In genomic region chr1:200988693-200989092, GRCh38 we compare ENCODE assay signal across 13 cellular contexts. TPM values are rescaled to one million over a fixed set of nuclear protein-coding genes. Genes with fewer than 3 reads are reported as not detected.
DNase-seq lines count a peak whose midpoint lies in the region; ATAC-seq lines count a peak whose summit lies in the region.
"Had no signal": no experiment of that assay in that cellular context is flagged by ENCODE, and none has a peak within 500 bp of the region (broad histone marks: within the 10 kb centered on the region; RNA-seq: fewer than 3 reads in every experiment).

No MANE protein-coding gene starts in this region.

- POLR2A ChIA-PET in naive thymus-derived CD4-positive, alpha-beta T cell (lab: Charles Lee) = no interaction called here

- peaks cover 99% of the 10 kb centered on the region for H3K36me3 Mint-ChIP-seq in activated T-cell treated with anti-CD3 and anti-CD28 coated beads, Interleukin-2, amount 50 U/mL, for 24 hours (ENCODE audit: low read depth)
- H3K36me3 Mint-ChIP-seq in activated T-cell treated with anti-CD3 and anti-CD28 coated beads, Interleukin-2, amount 50 U/mL, for 4 hours (ENCODE audit: insufficient read depth) = peaks cover 19% of the 10 kb centered on the region
- H3K36me3 Mint-ChIP-seq in stimulated activated naive CD8-positive, alpha-beta T cell treated with anti-CD3 and anti-CD28 coated beads, Interleukin-15, Interleukin-2, amounts not matched to agents 100 ng/mL and 50 ng/mL, for 24 hours (ENCODE audit: low read depth) = peaks cover 51% of the 10 kb centered on the region
- H3K36me3 Mint-ChIP-seq in naive thymus-derived CD4-positive, alpha-beta T cell = peaks cover 0 to 36% (median 12%) of the 10 kb centered on the region in 5 donors
- H3K36me3 Mint-ChIP-seq in stimulated activated naive B cell treated with anti-CD40 and anti-IgM and Interleukin-4, amounts not matched to agents 10 μg/mL and 1 μg/mL and 100 μg/mL, for 72 hours = peaks cover 32 to 59% of the 10 kb centered on the region in 2 donors

- no peak for DNase-seq in activated T-cell treated with anti-CD3 and anti-CD28 coated beads, Interleukin-2, amount 50 U/mL, for 24 hours
- no peak for DNase-seq in activated T-cell treated with anti-CD3 and anti-CD28 coated beads, Interleukin-2, amount 50 U/mL, for 4 hours
- no peak for DNase-seq in stimulated activated naive CD8-positive, alpha-beta T cell treated with anti-CD3 and anti-CD28 coated beads, Interleukin-15, amount 100 ng/mL, for 72 hours
- no peak for DNase-seq in naive thymus-derived CD4-positive, alpha-beta T cell
- DNase-seq in stimulated activated naive B cell treated with anti-CD40 and anti-IgM and Interleukin-4, amounts not matched to agents 10 μg/mL and 1 μg/mL and 100 μg/mL, for 72 hours = no peak
- DNase-seq in NCI-H1436 (lab: John Stamatoyannopoulos, UW) (no peak), substantia nigra (lab: John Stamatoyannopoulos, UW) (no peak)
- DNase-seq: 8988T; CD8-positive, alpha-beta memory T cell; COR-L47; H9 had no signal

- no peak overlapping the region for H3K4me3 Mint-ChIP-seq in activated T-cell treated with anti-CD3 and anti-CD28 coated beads, Interleukin-2, amount 50 U/mL, for 24 hours
- no peak overlapping the region for H3K4me3 Mint-ChIP-seq in activated T-cell treated with anti-CD3 and anti-CD28 coated beads, Interleukin-2, amount 50 U/mL, for 4 hours
- no peak overlapping the region for H3K4me3 Mint-ChIP-seq in stimulated activated naive CD8-positive, alpha-beta T cell treated with anti-CD3 and anti-CD28 coated beads, Interleukin-15, Interleukin-2, amounts not matched to agents 100 ng/mL and 50 ng/mL, for 24 hours
- H3K4me3 Mint-ChIP-seq in stimulated activated naive CD8-positive, alpha-beta T cell treated with anti-CD3 and anti-CD28 coated beads, Interleukin-15, amount 100 ng/mL, for 72 hours = no peak overlapping the region
- no peak overlapping the region for H3K4me3 Mint-ChIP-seq in naive thymus-derived CD4-positive, alpha-beta T cell
- no peak overlapping the region for H3K4me3 Mint-ChIP-seq in stimulated activated naive B cell treated with anti-CD40 and anti-IgM and Interleukin-4, amounts not matched to agents 10 μg/mL and 1 μg/mL and 100 μg/mL, for 72 hours
- H3K4me3 Mint-ChIP-seq: CD8-positive, alpha-beta memory T cell; H9 had no signal

- no peaks in the 10 kb centered on the region for H3K4me1 ChIP-seq in naive thymus-derived CD4-positive, alpha-beta T cell (ENCODE audit: control insufficient read depth in 2 of 2, insufficient read depth in 2 of 2, low read length in 2 of 2)

- CTCF ChIA-PET in naive thymus-derived CD4-positive, alpha-beta T cell (lab: Charles Lee) = interaction anchor here (1.2 to 3.1 kb wide), 3 partner anchors 9 to 54 kb away, joined by 4 to 9 read pairs (median 4); no protein-coding TSS in a partner anchor

- H3K27me3 ChIP-seq in naive thymus-derived CD4-positive, alpha-beta T cell (ENCODE audit: control insufficient read depth in 2 of 2, insufficient read depth in 2 of 2, low read length in 2 of 2) = no peaks in the 10 kb centered on the region
- H3K27me3 ChIP-seq: BLaER1 treated with 17β-estradiol and CSF1 and Interleukin-3, amounts not matched to agents 10 nM and 100 nM had no signal

- no peaks in the 10 kb centered on the region for H3K4me1 Mint-ChIP-seq in activated T-cell treated with anti-CD3 and anti-CD28 coated beads, Interleukin-2, amount 50 U/mL, for 24 hours (ENCODE audit: low read depth)
- no peaks in the 10 kb centered on the region for H3K4me1 Mint-ChIP-seq in activated T-cell treated with anti-CD3 and anti-CD28 coated beads, Interleukin-2, amount 50 U/mL, for 4 hours (ENCODE audit: low read depth)
- H3K4me1 Mint-ChIP-seq in stimulated activated naive CD8-positive, alpha-beta T cell treated with anti-CD3 and anti-CD28 coated beads, Interleukin-15, Interleukin-2, amounts not matched to agents 100 ng/mL and 50 ng/mL, for 24 hours (ENCODE audit: low read depth) = no peaks in the 10 kb centered on the region
- H3K4me1 Mint-ChIP-seq in stimulated activated naive CD8-positive, alpha-beta T cell treated with anti-CD3 and anti-CD28 coated beads, Interleukin-15, amount 100 ng/mL, for 72 hours = no peaks in the 10 kb centered on the region
- peaks cover 0 to 6% (median 0%) of the 10 kb centered on the region in 7 donors for H3K4me1 Mint-ChIP-seq in naive thymus-derived CD4-positive, alpha-beta T cell
- H3K4me1 Mint-ChIP-seq in stimulated activated naive B cell treated with anti-CD40 and anti-IgM and Interleukin-4, amounts not matched to agents 10 μg/mL and 1 μg/mL and 100 μg/mL, for 72 hours = peaks cover 9 to 11% of the 10 kb centered on the region in 2 donors
- H3K4me1 Mint-ChIP-seq: CD8-positive, alpha-beta memory T cell; H9 had no signal

- H3K27me3 Mint-ChIP-seq in activated T-cell treated with anti-CD3 and anti-CD28 coated beads, Interleukin-2, amount 50 U/mL, for 24 hours = no peaks in the 10 kb centered on the region
- H3K27me3 Mint-ChIP-seq in activated T-cell treated with anti-CD3 and anti-CD28 coated beads, Interleukin-2, amount 50 U/mL, for 4 hours (ENCODE audit: low read depth) = no peaks in the 10 kb centered on the region
- H3K27me3 Mint-ChIP-seq in stimulated activated naive CD8-positive, alpha-beta T cell treated with anti-CD3 and anti-CD28 coated beads, Interleukin-15, Interleukin-2, amounts not matched to agents 100 ng/mL and 50 ng/mL, for 24 hours = no peaks in the 10 kb centered on the region
- H3K27me3 Mint-ChIP-seq in stimulated activated naive CD8-positive, alpha-beta T cell treated with anti-CD3 and anti-CD28 coated beads, Interleukin-15, amount 100 ng/mL, for 72 hours = no peaks in the 10 kb centered on the region
- H3K27me3 Mint-ChIP-seq in naive thymus-derived CD4-positive, alpha-beta T cell = no peaks in the 10 kb centered on the region
- H3K27me3 Mint-ChIP-seq in stimulated activated naive B cell treated with anti-CD40 and anti-IgM and Interleukin-4, amounts not matched to agents 10 μg/mL and 1 μg/mL and 100 μg/mL, for 72 hours = no peaks in the 10 kb centered on the region
- H3K27me3 Mint-ChIP-seq: CD8-positive, alpha-beta memory T cell had no signal

- no peaks in the 10 kb centered on the region for H3K9me3 Mint-ChIP-seq in activated T-cell treated with anti-CD3 and anti-CD28 coated beads, Interleukin-2, amount 50 U/mL, for 24 hours
- no peaks in the 10 kb centered on the region for H3K9me3 Mint-ChIP-seq in activated T-cell treated with anti-CD3 and anti-CD28 coated beads, Interleukin-2, amount 50 U/mL, for 4 hours
- no peaks in the 10 kb centered on the region for H3K9me3 Mint-ChIP-seq in stimulated activated naive CD8-positive, alpha-beta T cell treated with anti-CD3 and anti-CD28 coated beads, Interleukin-15, Interleukin-2, amounts not matched to agents 100 ng/mL and 50 ng/mL, for 24 hours
- H3K9me3 Mint-ChIP-seq in stimulated activated naive CD8-positive, alpha-beta T cell treated with anti-CD3 and anti-CD28 coated beads, Interleukin-15, amount 100 ng/mL, for 72 hours = no peaks in the 10 kb centered on the region
- H3K9me3 Mint-ChIP-seq in naive thymus-derived CD4-positive, alpha-beta T cell = no peaks in the 10 kb centered on the region
- no peaks in the 10 kb centered on the region for H3K9me3 Mint-ChIP-seq in stimulated activated naive B cell treated with anti-CD40 and anti-IgM and Interleukin-4, amounts not matched to agents 10 μg/mL and 1 μg/mL and 100 μg/mL, for 72 hours
- H3K9me3 Mint-ChIP-seq: CD8-positive, alpha-beta memory T cell; H9 had no signal

- H3K27ac Mint-ChIP-seq in activated T-cell treated with anti-CD3 and anti-CD28 coated beads, Interleukin-2, amount 50 U/mL, for 24 hours = peak overlapping the region; percentile 60
- peak overlapping the region; percentile 16 for H3K27ac Mint-ChIP-seq in stimulated activated naive CD8-positive, alpha-beta T cell treated with anti-CD3 and anti-CD28 coated beads, Interleukin-15, Interleukin-2, amounts not matched to agents 100 ng/mL and 50 ng/mL, for 24 hours
- H3K27ac Mint-ChIP-seq in stimulated activated naive CD8-positive, alpha-beta T cell treated with anti-CD3 and anti-CD28 coated beads, Interleukin-15, amount 100 ng/mL, for 72 hours = no peak overlapping the region
- peak overlapping the region in 2 of 9 donors; percentile 21 to 65 for H3K27ac Mint-ChIP-seq in naive thymus-derived CD4-positive, alpha-beta T cell
- H3K27ac Mint-ChIP-seq in stimulated activated naive B cell treated with anti-CD40 and anti-IgM and Interleukin-4, amounts not matched to agents 10 μg/mL and 1 μg/mL and 100 μg/mL, for 72 hours = peak overlapping the region; percentile 77

- intact Hi-C loops in naive thymus-derived CD4-positive, alpha-beta T cell (cut with micrococcal nuclease) = no loop called here

- no peak for ATAC-seq in activated T-cell treated with anti-CD3 and anti-CD28 coated beads, Interleukin-2, amount 50 U/mL, for 4 hours
- no peak for ATAC-seq in stimulated activated naive CD8-positive, alpha-beta T cell treated with anti-CD3 and anti-CD28 coated beads, Interleukin-15, amount 100 ng/mL, for 72 hours
- ATAC-seq in naive thymus-derived CD4-positive, alpha-beta T cell = no peak
- no peak for ATAC-seq in stimulated activated naive B cell treated with anti-CD40 and anti-IgM and Interleukin-4, amounts not matched to agents 10 μg/mL and 1 μg/mL and 100 μg/mL, for 72 hours (replicated peaks)

- H3K9me3 ChIP-seq in naive thymus-derived CD4-positive, alpha-beta T cell (ENCODE audit: control insufficient read depth in 2 of 3, low read length in 3 of 3) = no peaks in the 10 kb centered on the region
- H3K9me3 ChIP-seq: BLaER1 treated with 17β-estradiol and CSF1 and Interleukin-3, amounts not matched to agents 10 nM and 100 nM had no signal

- no peak overlapping the region for H3K4me3 ChIP-seq in naive thymus-derived CD4-positive, alpha-beta T cell (ENCODE audit: low read length)
- H3K4me3 ChIP-seq: BLaER1 treated with 17β-estradiol and CSF1 and Interleukin-3, amounts not matched to agents 10 nM and 100 nM had no signal

- H3K27ac ChIP-seq in naive thymus-derived CD4-positive, alpha-beta T cell (ENCODE audit: low read depth, low read length) = peak overlapping the region; percentile 33
- H3K27ac ChIP-seq in substantia nigra (ENCODE audit: low read depth, low read length, poor library complexity, severe bottlenecking) = no peak overlapping the region
- H3K27ac ChIP-seq: BLaER1 treated with 17β-estradiol and CSF1 and Interleukin-3, amounts not matched to agents 10 nM and 100 nM had no signal

- peaks cover 34 to 94% (median 55%) of the 10 kb centered on the region in 3 experiments for H3K36me3 ChIP-seq in naive thymus-derived CD4-positive, alpha-beta T cell (ENCODE audit: control insufficient read depth in 2 of 3, insufficient read depth in 3 of 3, low read length in 3 of 3)

RNA-seq across cellular contexts. Expression of gene KIF21B, which starts 34.8 kb away (rescaled TPM):
- total RNA-seq in activated T-cell treated with anti-CD3 and anti-CD28 coated beads, Interleukin-2, amount 50 U/mL, for 4 hours = 10 to 100 TPM; 24.2 to 36.3 (median 30.3) TPM
- 10 to 100 TPM; 68.3 to 97.6 (median 73.4) TPM for total RNA-seq in naive thymus-derived CD4-positive, alpha-beta T cell
- 1 to 10 TPM; 3.0 to 8.1 TPM for polyA plus RNA-seq in naive thymus-derived CD4-positive, alpha-beta T cell

Comparison
In these comparisons a context has a peak if more than half of its experiments do, and no peak if none do; other contexts are left out.
1. H3K27ac Mint-ChIP-seq: peak in activated T-cell treated with anti-CD3 and anti-CD28 coated beads, Interleukin-2, amount 50 U/mL, for 24 hours (single experiment), stimulated activated naive CD8-positive, alpha-beta T cell treated with anti-CD3 and anti-CD28 coated beads, Interleukin-15, Interleukin-2, amounts not matched to agents 100 ng/mL and 50 ng/mL, for 24 hours (single experiment) and stimulated activated naive B cell treated with anti-CD40 and anti-IgM and Interleukin-4, amounts not matched to agents 10 μg/mL and 1 μg/mL and 100 μg/mL, for 72 hours (single experiment); none in stimulated activated naive CD8-positive, alpha-beta T cell treated with anti-CD3 and anti-CD28 coated beads, Interleukin-15, amount 100 ng/mL, for 72 hours (0 of 2).